In the genomic region with DNA sequence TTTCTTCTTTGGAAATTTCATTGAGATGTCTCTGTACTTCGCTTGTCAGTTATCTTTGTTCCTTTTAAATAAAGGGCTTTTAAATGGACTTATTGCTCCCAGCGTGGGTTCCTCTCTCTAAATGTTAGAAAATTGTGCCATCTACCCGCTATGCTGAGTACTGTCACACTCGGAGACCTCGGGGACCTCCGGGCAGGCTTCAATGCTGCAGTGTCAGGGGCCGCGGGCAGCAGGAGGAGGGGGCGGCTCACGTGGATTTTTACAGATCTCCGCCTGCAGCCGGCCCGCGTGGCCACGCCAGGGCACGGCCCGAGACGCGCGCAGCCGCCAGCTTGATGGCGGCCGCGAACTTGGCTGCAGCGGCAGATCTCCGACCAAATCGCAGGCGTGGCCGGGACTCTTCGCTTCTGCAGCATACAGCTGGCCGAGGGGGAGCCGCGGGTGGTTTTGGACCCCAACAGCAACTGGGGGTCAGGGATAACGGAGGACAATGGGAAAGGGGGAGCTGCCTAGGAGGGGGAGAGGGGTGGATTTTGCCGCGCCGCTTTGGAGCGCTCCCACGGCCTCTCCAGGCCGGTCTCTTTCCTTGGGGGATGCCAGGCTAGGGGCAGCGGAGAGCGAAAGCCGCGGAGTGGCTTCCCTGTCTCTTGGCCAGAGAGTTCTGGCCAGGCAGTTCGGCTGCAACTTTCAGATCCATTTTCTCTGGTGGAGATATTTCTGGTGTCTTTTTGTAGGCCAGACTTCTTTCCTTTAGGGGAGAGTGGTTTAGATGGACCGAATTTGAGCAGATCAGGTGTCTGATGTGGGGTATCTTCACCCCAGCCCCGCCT, we compare ENCODE assay signal across 9 cellular contexts. TPM values are rescaled to one million over a fixed set of nuclear protein-coding genes. Genes with fewer than 3 reads are reported as not detected.
DNase-seq lines count a peak whose midpoint lies in the region; ATAC-seq and TF ChIP-seq lines count a peak whose summit lies in the region.
"Had no signal": no experiment of that assay in that cellular context is flagged by ENCODE, and none has a peak within 500 bp of the region (broad histone marks: within the 10 kb centered on the region; RNA-seq: fewer than 3 reads in every experiment).

No MANE protein-coding gene starts in this region.

- peak; percentile 62 for ATAC-seq in HG03066 (IDR thresholded peaks at IDR 0.05; ENCODE audit: low read depth, unreplicated experiment)

- peak overlapping the region; percentile 10 for H3K4me3 ChIP-seq in lower leg skin (ENCODE audit: low read depth, poor library complexity, severe bottlenecking)
- peak overlapping the region; percentile 48 to 89 (median 74) for H3K4me3 ChIP-seq in tibial nerve

- intact Hi-C loops in lower leg skin (cut with DNase I; ENCODE audit: low total_unique reads): no loop called here

- no peaks in the 10 kb centered on the region for H3K9me3 ChIP-seq in tibial nerve

- H3K36me3 ChIP-seq in tibial nerve: no peaks in the 10 kb centered on the region

- TF ChIP-seq EP300 in tibial nerve (IDR thresholded peaks at IDR 0.05): peak in 1 of 2 donors; percentile 97

- no peaks in the 10 kb centered on the region for H3K27me3 ChIP-seq in tibial nerve

- peaks cover 0 to 44% (median 18%) of the 10 kb centered on the region in 4 donors for H3K4me1 ChIP-seq in tibial nerve

- WGBS in lower leg skin, 2 donors: 10 to 16% methylated on average over 35 to 47 of the region's 47 CpGs
- 1 to 2% methylated on average over 24 to 47 of the region's 47 CpGs for WGBS in tibial nerve, 2 donors

- peak overlapping the region; percentile 95 to 100 (median 98) for H3K27ac ChIP-seq in tibial nerve

- TF ChIP-seq POLR2A in lower leg skin (IDR thresholded peaks at IDR 0.05) (no peak), tibial nerve (IDR thresholded peaks at IDR 0.05) (peak; percentile 67 to 84)

- DNase-seq in DMS79 treated with DMSO at 0.1 percent for 48 hours (lab: John Stamatoyannopoulos, UW) (peak; percentile 47), DMS79 (lab: John Stamatoyannopoulos, UW) (no peak), NOMO-1 treated with dmso at 0.1 percent for 144 hours (lab: John Stamatoyannopoulos, UW; ENCODE audit: unreplicated experiment) (peak; percentile 24), dermis microvascular lymphatic vessel endothelial cell (ENCODE audit: low read depth in 2 of 2) (peak; percentile 85 to 87), lower leg skin (ENCODE audit: low spot score in 2 of 2) (peak; percentile 62 to 91), tibial nerve (ENCODE audit: low spot score in 2 of 2) (peak; percentile 84 to 87), SW 1271 (lab: John Stamatoyannopoulos, UW) (no peak)

- TF ChIP-seq CTCF in lower leg skin (IDR thresholded peaks at IDR 0.05) (no peak), tibial nerve (IDR thresholded peaks at IDR 0.05) (peak; percentile 45 to 86 (median 70))

RNA-seq across cellular contexts. Expression of a gene that starts 15.3 kb away (rescaled TPM):
- total RNA-seq in dermis microvascular lymphatic vessel endothelial cell: 13.6 and 33.5 TPM in 2 replicates
- 10 to 100 TPM in 1 of 4 donors, 1 to 10 TPM in 3; 3.9 to 14.0 (median 6.5) TPM for total RNA-seq in lower leg skin
- 100 to 1,000 TPM in 3 of 4 donors, 10 to 100 TPM in 1; 70.8 to 129 (median 124) TPM for total RNA-seq in tibial nerve
- total RNA-seq: CD4-positive, CD25-positive, alpha-beta regulatory T cell had no signal

Comparison
In these comparisons a context has a peak if more than half of its experiments do, and no peak if none do; other contexts are left out.
1. DNase-seq: peak in DMS79 treated with DMSO at 0.1 percent for 48 hours (single experiment), NOMO-1 treated with dmso at 0.1 percent for 144 hours (single experiment), dermis microvascular lymphatic vessel endothelial cell (2 of 2), lower leg skin (2 of 2) and tibial nerve (2 of 2); none in DMS79 (single experiment) and SW 1271 (0 of 2).
2. CTCF ChIP-seq: peak in tibial nerve (5 of 5); none in lower leg skin (0 of 3).
3. POLR2A ChIP-seq: peak in tibial nerve (2 of 2); none in lower leg skin (0 of 2).